In genomic region chr17:41773190-41773588, GRCh38 we compare ENCODE assay signal across 10 cellular contexts. TPM values are rescaled to one million over a fixed set of nuclear protein-coding genes. Genes with fewer than 3 reads are reported as not detected.
DNase-seq lines count a peak whose midpoint lies in the region; ATAC-seq and TF ChIP-seq lines count a peak whose summit lies in the region.
"Had no signal": no experiment of that assay in that cellular context is flagged by ENCODE, and none has a peak within 500 bp of the region (broad histone marks: within the 10 kb centered on the region; RNA-seq: fewer than 3 reads in every experiment).

No MANE protein-coding gene starts in this region.

- peaks cover 0 to 21% of the 10 kb centered on the region in 2 donors for H3K36me3 ChIP-seq in adrenal gland (replicated peaks in 1 of 2)
- H3K36me3 ChIP-seq: neutrophil had no signal

- H3K9me3 Mint-ChIP-seq in stimulated activated effector memory CD8-positive, alpha-beta T cell treated with anti-CD3 and anti-CD28 coated beads, Interleukin-12 subunit alpha, Interleukin-12 subunit beta, amount 100 ng/mL, for 72 hours: no peaks in the 10 kb centered on the region
- H3K9me3 Mint-ChIP-seq in stimulated activated naive CD8-positive, alpha-beta T cell treated with anti-CD3 and anti-CD28 coated beads, Interleukin-15, amount 100 ng/mL, for 72 hours: no peaks in the 10 kb centered on the region

- peaks cover 5% of the 10 kb centered on the region for H3K4me1 Mint-ChIP-seq in stimulated activated effector memory CD8-positive, alpha-beta T cell treated with anti-CD3 and anti-CD28 coated beads, Interleukin-12 subunit alpha, Interleukin-12 subunit beta, amount 100 ng/mL, for 72 hours
- H3K4me1 Mint-ChIP-seq in stimulated activated naive CD8-positive, alpha-beta T cell treated with anti-CD3 and anti-CD28 coated beads, Interleukin-15, amount 100 ng/mL, for 72 hours: peaks cover 7% of the 10 kb centered on the region
- H3K4me1 Mint-ChIP-seq: activated CD4-positive, alpha-beta T cell treated with anti-CD3 and anti-CD28 coated beads for 36 hours had no signal

- H3K4me3 ChIP-seq in adrenal gland: no peak overlapping the region

- intact Hi-C loops in adrenal gland (cut with DNase I): no loop called here

- H3K9me3 ChIP-seq in adrenal gland (replicated peaks in 1 of 3): no peaks in the 10 kb centered on the region
- H3K9me3 ChIP-seq: neutrophil had no signal

- H3K27ac ChIP-seq in adrenal gland: peak overlapping the region in 2 of 5 donors; percentile 34 to 58
- H3K27ac ChIP-seq: neutrophil had no signal

- 23 to 35% (median 30%) methylated on average over 3 to 12 of the region's 12 CpGs for WGBS in adrenal gland, 4 donors

- TF ChIP-seq CTCF in adrenal gland (IDR thresholded peaks at IDR 0.05): no peak

- no peaks in the 10 kb centered on the region for H3K27me3 Mint-ChIP-seq in stimulated activated naive CD8-positive, alpha-beta T cell treated with anti-CD3 and anti-CD28 coated beads, Interleukin-15, amount 100 ng/mL, for 72 hours
- H3K27me3 Mint-ChIP-seq: activated CD4-positive, alpha-beta T cell treated with anti-CD3 and anti-CD28 coated beads for 36 hours had no signal

- DNase-seq in HS-5 (ENCODE audit: low read depth): peak; percentile 23
- peak in 6 of 7 donors; percentile 46 to 75 (median 58) for DNase-seq in adrenal gland
- DNase-seq in hepatic stellate cell (ENCODE audit: low spot score): peak; percentile 92
- peak; percentile 31 for DNase-seq in stromal cell of bone marrow (ENCODE audit: low read depth)
- no peak for DNase-seq in stimulated activated effector memory CD8-positive, alpha-beta T cell treated with anti-CD3 and anti-CD28 coated beads, Interleukin-12 subunit alpha, Interleukin-12 subunit beta, amount 100 ng/mL, for 72 hours (ENCODE audit: low spot score in 2 of 2)
- DNase-seq in activated CD4-positive, alpha-beta T cell treated with anti-CD3 and anti-CD28 coated beads, Interleukin-2, amount 50 U/mL, for 1 hour: no peak
- no peak for DNase-seq in stimulated activated naive CD8-positive, alpha-beta T cell treated with anti-CD3 and anti-CD28 coated beads, Interleukin-15, amount 100 ng/mL, for 72 hours
- DNase-seq: activated CD4-positive, alpha-beta T cell treated with anti-CD3 and anti-CD28 coated beads for 36 hours had no signal

- H3K4me3 Mint-ChIP-seq in stimulated activated effector memory CD8-positive, alpha-beta T cell treated with anti-CD3 and anti-CD28 coated beads, Interleukin-12 subunit alpha, Interleukin-12 subunit beta, amount 100 ng/mL, for 72 hours: no peak overlapping the region
- H3K4me3 Mint-ChIP-seq in stimulated activated naive CD8-positive, alpha-beta T cell treated with anti-CD3 and anti-CD28 coated beads, Interleukin-15, amount 100 ng/mL, for 72 hours: no peak overlapping the region
- H3K4me3 Mint-ChIP-seq: activated CD4-positive, alpha-beta T cell treated with anti-CD3 and anti-CD28 coated beads for 36 hours had no signal

- H3K27ac Mint-ChIP-seq in stimulated activated effector memory CD8-positive, alpha-beta T cell treated with anti-CD3 and anti-CD28 coated beads, Interleukin-12 subunit alpha, Interleukin-12 subunit beta, amount 100 ng/mL, for 72 hours: no peak overlapping the region
- H3K27ac Mint-ChIP-seq in stimulated activated naive CD8-positive, alpha-beta T cell treated with anti-CD3 and anti-CD28 coated beads, Interleukin-15, amount 100 ng/mL, for 72 hours: no peak overlapping the region
- H3K27ac Mint-ChIP-seq: activated CD4-positive, alpha-beta T cell treated with anti-CD3 and anti-CD28 coated beads for 36 hours had no signal

- TF ChIP-seq POLR2A in adrenal gland (IDR thresholded peaks at IDR 0.05): no peak

- H3K27me3 ChIP-seq in adrenal gland: no peaks in the 10 kb centered on the region

- ATAC-seq in stimulated activated effector memory CD8-positive, alpha-beta T cell treated with anti-CD3 and anti-CD28 coated beads, Interleukin-12 subunit alpha, Interleukin-12 subunit beta, amount 100 ng/mL, for 72 hours: no peak
- no peak for ATAC-seq in GM18867 (IDR thresholded peaks at IDR 0.05; ENCODE audit: unreplicated experiment)
- ATAC-seq in stimulated activated naive CD8-positive, alpha-beta T cell treated with anti-CD3 and anti-CD28 coated beads, Interleukin-15, amount 100 ng/mL, for 72 hours: no peak
- ATAC-seq: activated CD4-positive, alpha-beta T cell treated with anti-CD3 and anti-CD28 coated beads for 36 hours had no signal

- no peaks in the 10 kb centered on the region for H3K36me3 Mint-ChIP-seq in stimulated activated effector memory CD8-positive, alpha-beta T cell treated with anti-CD3 and anti-CD28 coated beads, Interleukin-12 subunit alpha, Interleukin-12 subunit beta, amount 100 ng/mL, for 72 hours

- peaks cover 4 to 21% of the 10 kb centered on the region in 2 donors for H3K4me1 ChIP-seq in adrenal gland (replicated peaks in 1 of 2)

RNA-seq across cellular contexts. Expression of gene JUP, which starts 13.3 kb away (rescaled TPM):
- total RNA-seq in adrenal gland: 10 to 100 TPM; 26.0 to 81.3 (median 39.3) TPM
- polyA plus RNA-seq in adrenal gland: 10 to 100 TPM in 2 of 3 donors, 1 to 10 TPM in 1; 4.9 to 27.8 (median 21.1) TPM

RNA-seq across cellular contexts. Expression of gene P3H4, which starts 38.6 kb away (rescaled TPM):
- 10 to 100 TPM; 22.7 to 67.2 (median 33.9) TPM for total RNA-seq in adrenal gland
- polyA plus RNA-seq in adrenal gland: 10 to 100 TPM; 12.8 to 19.1 (median 14.1) TPM

RNA-seq across cellular contexts. Expression of gene HAP1, which starts 38.7 kb away (rescaled TPM):
- total RNA-seq in adrenal gland: 1 to 10 TPM in 3 of 8 donors, under 1 TPM in 4, not detected in 1; 0.31 to 2.8 (median 0.65) TPM
- polyA plus RNA-seq in adrenal gland: 1 to 10 TPM in 1 of 3 donors, under 1 TPM in 2; 0.26 to 2.8 (median 0.91) TPM
- total RNA-seq: activated CD4-positive, alpha-beta T cell treated with anti-CD3 and anti-CD28 coated beads for 36 hours had no signal

RNA-seq across cellular contexts. Expression of gene FKBP10, which starts 39.6 kb away (rescaled TPM):
- 100 to 1,000 TPM in 3 of 8 donors, 10 to 100 TPM in 5; 62.3 to 131 (median 85.1) TPM for total RNA-seq in adrenal gland
- polyA plus RNA-seq in adrenal gland: 100 to 1,000 TPM in 2 of 3 donors, 10 to 100 TPM in 1; 28.4 to 244 (median 157) TPM

Comparison
In these comparisons a context has a peak if more than half of its experiments do, and no peak if none do; other contexts are left out.
1. DNase-seq: peak in HS-5 (single experiment), adrenal gland (6 of 7), hepatic stellate cell (single experiment) and stromal cell of bone marrow (single experiment); none in stimulated activated effector memory CD8-positive, alpha-beta T cell treated with anti-CD3 and anti-CD28 coated beads, Interleukin-12 subunit alpha, Interleukin-12 subunit beta, amount 100 ng/mL, for 72 hours (0 of 2), activated CD4-positive, alpha-beta T cell treated with anti-CD3 and anti-CD28 coated beads, Interleukin-2, amount 50 U/mL, for 1 hour (single experiment) and stimulated activated naive CD8-positive, alpha-beta T cell treated with anti-CD3 and anti-CD28 coated beads, Interleukin-15, amount 100 ng/mL, for 72 hours (0 of 2).